Comparison of ENCODE assay signal across 9 cellular contexts in genomic region chr6:1316482-1317220, GRCh38. TPM values are rescaled to one million over a fixed set of nuclear protein-coding genes. Genes with fewer than 3 reads are reported as not detected.
A peak's percentile ranks its signal among the peaks of the same experiment; 100 is the strongest.
DNase-seq lines count a peak whose midpoint lies in the region; ATAC-seq and TF ChIP-seq lines count a peak whose summit lies in the region.
"Had no signal": no experiment of that assay in that cellular context is flagged by ENCODE, and none has a peak within 500 bp of the region (broad histone marks: within the 10 kb centered on the region; RNA-seq: fewer than 3 reads in every experiment).

No MANE protein-coding gene starts in this region.

- peak overlapping the region; percentile 48; the same call in 1 of the 2 replicates for H2BK120ac ChIP-seq in IMR-90 (ENCODE audit: low read depth, low read length)

- 5% methylated on average over 7 of the region's 46 CpGs; no CpG with 5 or more reads in 1 of the 2 experiments for WGBS in IMR-90 (ENCODE audit: extremely low coverage in 2 of 2, insufficient read length in 1 of 2), 2 experiments

- H3K36me3 ChIP-seq in BLaER1 treated with 17β-estradiol and CSF1 and Interleukin-3, amounts not matched to agents 10 nM and 100 nM = no peaks in the 10 kb centered on the region
- no peaks in the 10 kb centered on the region for H3K36me3 ChIP-seq in IMR-90 (ENCODE audit: control insufficient read depth, insufficient read depth, low read length)
- H3K36me3 ChIP-seq in duodenal mucosa (ENCODE audit: control insufficient read depth in 1 of 2, insufficient read depth in 2 of 2, low read length in 2 of 2) = no peaks in the 10 kb centered on the region
- no peaks in the 10 kb centered on the region for H3K36me3 ChIP-seq in neural cell (ENCODE audit: insufficient read depth, low read length)

- no peaks in the 10 kb centered on the region for H3F3A ChIP-seq in neural cell (ENCODE audit: insufficient read depth, low read length, poor library complexity, severe bottlenecking)

- H3K9me2 ChIP-seq in neural cell (ENCODE audit: insufficient read depth, low read length) = no peaks in the 10 kb centered on the region

- CTCF ChIA-PET in IMR-90 (lab: Yijun Ruan, JAX) = interaction anchor here (0.7 to 1.2 kb wide), 2 partner anchors 61 to 65 kb away, joined by 3 to 4 read pairs; no protein-coding TSS in a partner anchor

- intact Hi-C loops in IMR-90 (cut with micrococcal nuclease) = no loop called here

- H3K4me1 ChIP-seq in BLaER1 treated with 17β-estradiol and CSF1 and Interleukin-3, amounts not matched to agents 10 nM and 100 nM = peaks cover 0 to 18% (median 4%) of the 10 kb centered on the region in 10 experiments; a peak in 8 of 20 replicates
- no peaks in the 10 kb centered on the region for H3K4me1 ChIP-seq in IMR-90 (ENCODE audit: control insufficient read depth, insufficient read depth, low read length)
- H3K4me1 ChIP-seq in duodenal mucosa (ENCODE audit: control insufficient read depth in 1 of 2, insufficient read depth in 2 of 2, low read length in 2 of 2) = peaks cover 14 to 18% of the 10 kb centered on the region in 2 donors

- dilution Hi-C loops in IMR-90 (cut with HindIII; ENCODE audit: low sequenced_read_pairs, unreplicated experiment) = no loop called here

- TF ChIP-seq RAD21 in IMR-90 (IDR thresholded peaks at IDR 0.05; ENCODE audit: low read length) (no peak), neural cell (conservative IDR thresholded peaks at IDR 0.05) (no peak)

- no peak overlapping the region for H3K56ac ChIP-seq in IMR-90 (ENCODE audit: extremely low read depth, insufficient read depth, low read length)

- TF ChIP-seq EP300 in neural cell (conservative IDR thresholded peaks at IDR 0.05; ENCODE audit: poor library complexity, severe bottlenecking) = no peak

- H3K4me2 ChIP-seq in BLaER1 treated with 17β-estradiol and CSF1 and Interleukin-3, amounts not matched to agents 10 nM and 100 nM = peak overlapping the region; percentile 73 to 96 (median 85)
- H3K4me2 ChIP-seq in IMR-90 (ENCODE audit: low read depth, low read length) (peak overlapping the region; percentile 83), neural cell (ENCODE audit: low read length) (no peak overlapping the region)

- H2AFZ ChIP-seq in IMR-90 (replicated peaks; ENCODE audit: low read length, poor library complexity) (peak overlapping the region; percentile 90), neural cell (ENCODE audit: low read depth, low read length) (no peak overlapping the region)

- H3K23ac ChIP-seq in IMR-90 (ENCODE audit: low read depth, low read length) = 0 out of 2 replicates have a peak overlapping the region, but pooled peaks have one; percentile 66

- no peak overlapping the region for H3K4ac ChIP-seq in IMR-90 (ENCODE audit: low read depth, low read length)

- no peak for TF ChIP-seq POLR2A in IMR-90 (IDR thresholded peaks at IDR 0.05; ENCODE audit: low read depth, low read length)

- no TSS peak for BruUV-seq in IMR-90 (replicated peaks; lab: Mats Ljungman, UMichigan)

- POLR2A ChIA-PET in IMR-90 (lab: Charles Lee; ENCODE audit: unreplicated experiment) = interaction anchor here (0.6 kb wide), 1 partner anchor 202 kb away, joined by 3 read pairs; no protein-coding TSS in a partner anchor

- no peaks in the 10 kb centered on the region for H3K79me1 ChIP-seq in IMR-90 (ENCODE audit: low read depth in 1 of 2, low read length in 2 of 2)

- H2AK9ac ChIP-seq in IMR-90 (replicated peaks; ENCODE audit: low read depth, low read length, poor library complexity) = peak overlapping the region; percentile 17

- no peak overlapping the region for H2BK5ac ChIP-seq in IMR-90 (ENCODE audit: low read depth, low read length, poor library complexity, severe bottlenecking)

- H3K9ac ChIP-seq in BLaER1 treated with 17β-estradiol and CSF1 and Interleukin-3, amounts not matched to agents 10 nM and 100 nM = peak overlapping the region in 4 of 11 experiments; percentile 40 to 64 (median 55); a peak in 4 of 22 replicates
- H3K9ac ChIP-seq in IMR-90 (ENCODE audit: low read depth, low read length) = peak overlapping the region; percentile 38; the same call in 1 of the 2 replicates
- H3K9ac ChIP-seq in duodenal mucosa (ENCODE audit: low read depth in 1 of 2, low read length in 2 of 2) = peak overlapping the region in 1 of 2 donors; percentile 43
- H3K9ac ChIP-seq in neural cell (ENCODE audit: low read length) = no peak overlapping the region

- peaks cover 51 to 60% (median 51%) of the 10 kb centered on the region in 11 experiments for H3K27me3 ChIP-seq in BLaER1 treated with 17β-estradiol and CSF1 and Interleukin-3, amounts not matched to agents 10 nM and 100 nM
- H3K27me3 ChIP-seq in IMR-90 (ENCODE audit: control insufficient read depth, insufficient read depth, low read length) (peaks cover 41% of the 10 kb centered on the region), duodenal mucosa (ENCODE audit: control insufficient read depth in 1 of 2, insufficient read depth in 2 of 2, low read length in 2 of 2) (peaks cover 0 to 7% of the 10 kb centered on the region in 2 donors), neural cell (ENCODE audit: insufficient read depth, low read depth, low read length) (peaks cover 46% of the 10 kb centered on the region)

- H4K8ac ChIP-seq in IMR-90 (ENCODE audit: low read depth in 2 of 2, low read length in 2 of 2) = no peak overlapping the region; a peak in 1 of 4 replicates

- H2BK15ac ChIP-seq in IMR-90 (ENCODE audit: low read depth, low read length) = no peak overlapping the region

- TF ChIP-seq CTCF in IMR-90 (conservative IDR thresholded peaks at IDR 0.05; ENCODE audit: low read depth, low read length) = no peak
- no peak for TF ChIP-seq CTCF in neural cell (IDR thresholded peaks at IDR 0.05; ENCODE audit: poor library complexity, severe bottlenecking)

- in situ Hi-C loops in IMR-90 (cut with MboI; ENCODE audit: low sequenced_read_pairs) = no loop called here

- no peak overlapping the region for H4K91ac ChIP-seq in IMR-90 (ENCODE audit: insufficient read depth, low read depth, low read length)

- H3K4me3 ChIP-seq in BLaER1 treated with 17β-estradiol and CSF1 and Interleukin-3, amounts not matched to agents 10 nM and 100 nM = peak overlapping the region; percentile 48 to 68 (median 56); a peak in 19 of 20 replicates
- H3K4me3 ChIP-seq in IMR-90 (ENCODE audit: insufficient read depth, low read depth, low read length) (peak overlapping the region; percentile 48), duodenal mucosa (ENCODE audit: low read depth in 1 of 2, low read length in 2 of 2) (peak overlapping the region; percentile 71 to 72), neural cell (ENCODE audit: low read length) (peak overlapping the region; percentile 38)

- H3K79me2 ChIP-seq in neural cell (replicated peaks; ENCODE audit: insufficient read depth, low read length) = no peaks in the 10 kb centered on the region

- peaks cover 0 to 29% (median 5%) of the 10 kb centered on the region in 11 experiments; a peak in 10 of 22 replicates for H4K20me1 ChIP-seq in BLaER1 treated with 17β-estradiol and CSF1 and Interleukin-3, amounts not matched to agents 10 nM and 100 nM
- H4K20me1 ChIP-seq in IMR-90 (ENCODE audit: insufficient read depth, low read length) (no peaks in the 10 kb centered on the region), neural cell (ENCODE audit: insufficient read depth) (no peaks in the 10 kb centered on the region)

- peaks cover 14 to 38% (median 25%) of the 10 kb centered on the region in 11 experiments for H3K9me3 ChIP-seq in BLaER1 treated with 17β-estradiol and CSF1 and Interleukin-3, amounts not matched to agents 10 nM and 100 nM (replicated peaks in 1 of 11)
- H3K9me3 ChIP-seq in IMR-90 (ENCODE audit: control insufficient read depth, insufficient read depth, low read length) = no peaks in the 10 kb centered on the region; the same call in 1 of the 2 replicates
- no peaks in the 10 kb centered on the region for H3K9me3 ChIP-seq in duodenal mucosa (ENCODE audit: control insufficient read depth in 1 of 2, low read length in 2 of 2)
- H3K9me3 ChIP-seq in neural cell (ENCODE audit: low read length) = no peaks in the 10 kb centered on the region

- H2BK20ac ChIP-seq in IMR-90 (ENCODE audit: low read depth, low read length) = peak overlapping the region; percentile 24; the same call in 1 of the 2 replicates

- H3K14ac ChIP-seq in IMR-90 (replicated peaks; ENCODE audit: low read depth, low read length) = no peak overlapping the region

- no peak overlapping the region for H4K5ac ChIP-seq in IMR-90 (ENCODE audit: low read depth, low read length)

- no peak overlapping the region for H2AK5ac ChIP-seq in IMR-90 (ENCODE audit: low read depth, low read length)

- ATAC-seq in IMR-90 (ENCODE audit: low read depth) (peak; percentile 31), HG03280 (IDR thresholded peaks at IDR 0.05; ENCODE audit: unreplicated experiment) (no peak)

- H3K18ac ChIP-seq in IMR-90 (ENCODE audit: low read depth, low read length) = no peak overlapping the region

- no peak overlapping the region for H3K27ac ChIP-seq in BLaER1 treated with 17β-estradiol and CSF1 and Interleukin-3, amounts not matched to agents 10 nM and 100 nM
- H3K27ac ChIP-seq in IMR-90 (ENCODE audit: insufficient read depth, low read length) = no peak overlapping the region
- peak overlapping the region; percentile 32 for H3K27ac ChIP-seq in duodenal mucosa (ENCODE audit: low read depth, low read length)
- H3K27ac ChIP-seq in neural cell (ENCODE audit: low read length) = no peak overlapping the region

- DNase-seq in IMR-90 = no peak
- no peak for DNase-seq in NCI-H226
- no peak for DNase-seq in NCI-H345 (lab: John Stamatoyannopoulos, UW)
- no peak for DNase-seq in MV-4-11 (lab: John Stamatoyannopoulos, UW)

- no peaks in the 10 kb centered on the region for H3K9me1 ChIP-seq in IMR-90 (ENCODE audit: insufficient read depth, low read length)

TF ChIP-seq in IMR-90, 13 proteins besides CTCF, POLR2A, EP300 and RAD21 (continues in another document):
- no peak for TF ChIP-seq SMC3 (IDR thresholded peaks at IDR 0.05; ENCODE audit: low read depth, low read length)
- no peak for TF ChIP-seq MAZ (IDR thresholded peaks at IDR 0.05; ENCODE audit: borderline replicate concordance, low read depth, low read length)
- TF ChIP-seq FOS (IDR thresholded peaks at IDR 0.05; ENCODE audit: low read depth, low read length) = no peak

TF ChIP-seq in neural cell, 6 proteins besides CTCF, POLR2A, EP300 and RAD21 (continues in another document):
- TF ChIP-seq EZH2 (IDR thresholded peaks at IDR 0.05; ENCODE audit: borderline replicate concordance, insufficient read depth, low read length, poor library complexity, severe bottlenecking) (no peak), TAF1 (IDR thresholded peaks at IDR 0.05; ENCODE audit: low read depth) (no peak)

RNA-seq across cellular contexts. Expression of gene FOXQ1, which starts 4.8 kb away (rescaled TPM):
- total RNA-seq in IMR-90 (2012; rRNA removed) = not detected in 2 replicates
- polyA plus RNA-seq in IMR-90 (2012; rRNA removed) (0.09 TPM in 1 of 2 replicates, not detected in the other), neural cell (not detected in 2 replicates)
- polyA plus RNA-seq in IMR-90 (2012; cell fraction: cytosol; rRNA removed) = 0.02 and 0.07 TPM in 2 replicates
- 0.11 and 0.12 TPM in 2 replicates for polyA plus RNA-seq in IMR-90 (2012; cell fraction: nucleus; rRNA removed; ENCODE audit: low replicate concordance)
- polyA minus RNA-seq in neural cell = not detected in 2 replicates
- total RNA-seq: glomerular endothelial cell had no signal
